In genomic region chr2:131055169-131056065, GRCh38 we compare ENCODE assay signal across 11 cellular contexts. TPM values are rescaled to one million over a fixed set of nuclear protein-coding genes. Genes with fewer than 3 reads are reported as not detected.
DNase-seq lines count a peak whose midpoint lies in the region; ATAC-seq, FAIRE-seq and TF ChIP-seq lines count a peak whose summit lies in the region.
"Had no signal": no experiment of that assay in that cellular context is flagged by ENCODE, and none has a peak within 500 bp of the region (broad histone marks: within the 10 kb centered on the region; RNA-seq: fewer than 3 reads in every experiment).

No MANE protein-coding gene starts in this region.

- H3K4me1 ChIP-seq in GM23248 (ENCODE audit: insufficient read depth) (peaks cover 24% of the 10 kb centered on the region), K562 (replicated peaks in 1 of 2; ENCODE audit: control insufficient read depth in 2 of 2, insufficient read depth in 2 of 2, low read length in 2 of 2) (no peaks in the 10 kb centered on the region; a peak in 1 of 5 replicates)

- TF ChIP-seq CTCF in K562 (IDR thresholded peaks at IDR 0.05 in 2 of 3, conservative IDR thresholded peaks at IDR 0.05 in 1 of 3; ENCODE audit: insufficient read depth in 2 of 3, low read depth in 1 of 3, low read length in 3 of 3) (no peak), GM13976 (IDR thresholded peaks at IDR 0.05; ENCODE audit: borderline replicate concordance, control extremely low read depth, extremely low read depth, insufficient read depth, missing control alignments) (no peak)

- intact Hi-C loops in K562 (cut with micrococcal nuclease), result no loop called here

- no peaks in the 10 kb centered on the region for H3K9me1 ChIP-seq in K562 (ENCODE audit: control insufficient read depth, insufficient read depth, low read length)

- H3K27ac ChIP-seq in GM23248, result peak overlapping the region; percentile 68
- H3K27ac ChIP-seq in K562 (ENCODE audit: extremely low read depth, low read depth, low read length), result no peak overlapping the region
- H3K27ac ChIP-seq: KMS-11 had no signal

- H3K27ac Mint-ChIP-seq in stimulated activated memory B cell treated with anti-CD40 and anti-IgM and Interleukin-4, amounts not matched to agents 10 μg/mL and 1 μg/mL and 100 μg/mL, for 72 hours, result peak overlapping the region; percentile 25

- no peak for TF ChIP-seq RAD21 in K562 (CRISPR knock-in tag; conservative IDR thresholded peaks at IDR 0.05 in 1 of 2, IDR thresholded peaks at IDR 0.05 in 1 of 2)

- H4K20me1 ChIP-seq in GM23248 (ENCODE audit: insufficient read depth), result 0 out of 2 replicates have a peak, but pooled peaks cover 2% of the 10 kb centered on the region
- H4K20me1 ChIP-seq in K562 (replicated peaks; ENCODE audit: control insufficient read depth, insufficient read depth, low read length), result peaks cover 20% of the 10 kb centered on the region; the same call in 1 of the 2 replicates

- no peak for FAIRE-seq in K562 (lab: Jason Lieb, UNC)

- H2AFZ ChIP-seq in GM23248 (no peak overlapping the region), K562 (ENCODE audit: low read depth, low read length) (no peak overlapping the region)

- no peak overlapping the region for H3K4me3 Mint-ChIP-seq in stimulated activated memory B cell treated with anti-CD40 and anti-IgM and Interleukin-4, amounts not matched to agents 10 μg/mL and 1 μg/mL and 100 μg/mL, for 72 hours

- H3K4me2 ChIP-seq in GM23248 (ENCODE audit: unreplicated experiment) (peak overlapping the region; percentile 49), K562 (ENCODE audit: insufficient read depth, low read length) (no peak overlapping the region)
- H3K4me2 ChIP-seq: KMS-11 had no signal

- H3K36me3 ChIP-seq in GM23248 (ENCODE audit: low read depth), result peaks cover 40% of the 10 kb centered on the region; the same call in 1 of the 2 replicates
- H3K36me3 ChIP-seq in K562 (ENCODE audit: control insufficient read depth, insufficient read depth, low read length), result peaks cover 90% of the 10 kb centered on the region

- WGBS in GM23248 (ENCODE audit: low coverage in 1 of 2, low lambda C conversion rate in 2 of 2, missing lambda C conversion rate in 2 of 2), 2 experiments, result 88 to 93% methylated on average over 26 of the region's 26 CpGs
- WGBS in K562 (ENCODE audit: insufficient coverage, low coverage, missing lambda C conversion rate), result 94% methylated on average over 24 of the region's 26 CpGs

- no peaks in the 10 kb centered on the region for H3K9me2 ChIP-seq in GM23248 (ENCODE audit: insufficient read depth)

- TF ChIP-seq POLR2A in K562 (conservative IDR thresholded peaks at IDR 0.05), result no peak

- H3K9me3 Mint-ChIP-seq in stimulated activated memory B cell treated with anti-CD40 and anti-IgM and Interleukin-4, amounts not matched to agents 10 μg/mL and 1 μg/mL and 100 μg/mL, for 72 hours, result no peaks in the 10 kb centered on the region

- BruUV-seq in K562 (replicated peaks; lab: Mats Ljungman, UMichigan), result no TSS peak

- H3K36me3 Mint-ChIP-seq in stimulated activated memory B cell treated with anti-CD40 and anti-IgM and Interleukin-4, amounts not matched to agents 10 μg/mL and 1 μg/mL and 100 μg/mL, for 72 hours, result peaks cover 76% of the 10 kb centered on the region

- no peaks in the 10 kb centered on the region for H3K4me1 Mint-ChIP-seq in stimulated activated memory B cell treated with anti-CD40 and anti-IgM and Interleukin-4, amounts not matched to agents 10 μg/mL and 1 μg/mL and 100 μg/mL, for 72 hours

- peaks cover 98% of the 10 kb centered on the region for H3K79me2 ChIP-seq in GM23248 (ENCODE audit: insufficient read depth)
- H3K79me2 ChIP-seq in K562 (ENCODE audit: control insufficient read depth, insufficient read depth, low read length), result peaks cover 46% of the 10 kb centered on the region

- H3K27me3 ChIP-seq in GM23248 (replicated peaks; ENCODE audit: insufficient read depth) (no peaks in the 10 kb centered on the region), K562 (ENCODE audit: control insufficient read depth in 2 of 2, insufficient read depth in 2 of 2, low read length in 2 of 2) (no peaks in the 10 kb centered on the region)

- no peak for TF ChIP-seq EP300 in K562 (IDR thresholded peaks at IDR 0.05; ENCODE audit: low read length)

- in situ Hi-C loops in GM23248 (cut with MboI) (no loop called here), K562 (cut with MboI) (no loop called here), GM13976 (cut with MboI; ENCODE audit: low sequenced_read_pairs, unreplicated experiment) (no loop called here)

- CTCF ChIA-PET in K562 (lab: Yijun Ruan, JAX; ENCODE audit: low intra/inter-chr PET ratio), result no interaction called here

- ATAC-seq in K562, result no peak
- ATAC-seq in stimulated activated memory B cell treated with anti-CD40 and anti-IgM and Interleukin-4, amounts not matched to agents 10 μg/mL and 1 μg/mL and 100 μg/mL, for 72 hours, result no peak
- ATAC-seq in HG03342 (IDR thresholded peaks at IDR 0.05; ENCODE audit: unreplicated experiment), result no peak
- no peak for ATAC-seq in HG03469 (IDR thresholded peaks at IDR 0.05; ENCODE audit: unreplicated experiment)
- no peak for ATAC-seq in HG03571 (IDR thresholded peaks at IDR 0.05; ENCODE audit: unreplicated experiment)

- DNase-seq in GM23248, result peak; percentile 71
- DNase-seq in K562 (ENCODE audit: extremely low read depth in 1 of 4, low spot score in 3 of 4), result no peak
- peak; percentile 49 for DNase-seq in hepatic stellate cell (ENCODE audit: low spot score)
- no peak for DNase-seq in GM13976 (ENCODE audit: low spot score)
- DNase-seq: mesendoderm, T-helper 2 cell had no signal

- no peaks in the 10 kb centered on the region for H3K27me3 Mint-ChIP-seq in stimulated activated memory B cell treated with anti-CD40 and anti-IgM and Interleukin-4, amounts not matched to agents 10 μg/mL and 1 μg/mL and 100 μg/mL, for 72 hours

- POLR2A ChIA-PET in K562 (lab: Yijun Ruan, JAX), result interaction anchor here (1.0 kb wide), 1 partner anchor 13 kb away, joined by 4 read pairs; no protein-coding TSS in a partner anchor

- H3K9me3 ChIP-seq in GM23248 (ENCODE audit: low read depth) (no peaks in the 10 kb centered on the region), K562 (replicated peaks; ENCODE audit: control insufficient read depth, insufficient read depth, low read depth, low read length) (no peaks in the 10 kb centered on the region)

- H3K9ac ChIP-seq in GM23248 (peak overlapping the region; percentile 52), K562 (ENCODE audit: insufficient read depth in 1 of 2, low read depth in 2 of 2, low read length in 2 of 2) (peak overlapping the region in 1 of 2 experiments; percentile 4; a peak in 1 of 4 replicates)
- H3K9ac ChIP-seq: KMS-11 had no signal

- H3F3A ChIP-seq in GM23248 (ENCODE audit: insufficient read depth), result peaks cover 20% of the 10 kb centered on the region; the same call in 1 of the 2 replicates

- peak overlapping the region; percentile 40; the same call in 1 of the 2 replicates for H3K4me3 ChIP-seq in GM23248
- no peak overlapping the region for H3K4me3 ChIP-seq in K562

TF ChIP-seq in K562, 482 proteins besides CTCF, POLR2A, EP300 and RAD21:
- TF ChIP-seq POLR2G (IDR thresholded peaks at IDR 0.05; ENCODE audit: low read depth, low read length), result 0 out of 2 replicates have a peak, but pooled peaks have one; percentile 26
- no peak for TF ChIP-seq RBM15 (IDR thresholded peaks at IDR 0.05; ENCODE audit: insufficient read depth, low read length)
TF ChIP-seq in K562: peak in this region for 1.

RNA-seq across cellular contexts. Expression of gene FAM168B, which starts 37.8 kb away (rescaled TPM):
- total RNA-seq in GM23248 (2014; rRNA removed; shearing (Covaris generic)), result 118 and 125 TPM in 2 replicates
- 47.2 and 47.6 TPM in 2 replicates for polyA plus RNA-seq in GM23248 (2016; fragmentation: Nextera tagmentation; extraction: Ambion mirVana)
- total RNA-seq in K562 (2011; cell fraction: chromatin; rRNA removed; ENCODE audit: low replicate concordance), result 23.5 and 25.5 TPM in 2 replicates
- 19.7 and 21.8 TPM in 2 replicates for total RNA-seq in K562 (2011; cell fraction: nucleolus; rRNA removed)
- total RNA-seq in K562 (2011; cell fraction: nucleoplasm; rRNA removed), result 26.0 and 35.7 TPM in 2 replicates
- total RNA-seq in K562 (2014; rRNA removed), result 46.1 and 60.8 TPM in 2 replicates
- total RNA-seq in K562 (2014; rRNA removed; fragmentation: Illumina TruSeq; extraction: Trizol), result 32.1 and 33.9 TPM in 2 replicates
- total RNA-seq in K562 (2015; rRNA removed; fragmentation: Illumina TruSeq; extraction: Trizol), result 39.0 and 40.1 TPM in 2 replicates
- total RNA-seq in K562 (2021), result 67.4 and 76.0 TPM in 2 replicates
- 51.6 and 56.9 TPM in 2 replicates for polyA plus RNA-seq in K562 (2011; rRNA removed)
- 89.9 and 202 TPM in 2 replicates for polyA plus RNA-seq in K562 (2011; cell fraction: cytosol; rRNA removed)
- polyA plus RNA-seq in K562 (2011; cell fraction: nucleus; rRNA removed), result 47.2 and 74.0 TPM in 2 replicates
- 53.3 and 56.9 TPM in 2 replicates for polyA plus RNA-seq in K562 (2012)
- polyA plus RNA-seq in K562 (2014; fragmentation: Illumina TruSeq; extraction: Trizol), result 47.8 and 56.3 TPM in 2 replicates
- 1 to 10 TPM; 3.3 to 5.4 TPM for polyA plus RNA-seq in K562 (2014; fragmentation: Nextera tagmentation; extraction: Ambion mirVana)
- 59.4 and 64.2 TPM in 2 replicates for polyA plus RNA-seq in K562 (2014; rRNA removed)
- 25.2 and 36.1 TPM in 2 replicates for polyA minus RNA-seq in K562 (2011; rRNA and poly(A)+ RNA removed)
- 38.3 and 40.4 TPM in 2 replicates for polyA minus RNA-seq in K562 (2011; cell fraction: cytosol; rRNA and poly(A)+ RNA removed)
- polyA minus RNA-seq in K562 (2011; cell fraction: nucleus; rRNA and poly(A)+ RNA removed), result 12.5 and 15.2 TPM in 2 replicates

RNA-seq across cellular contexts. Expression of gene PLEKHB2, which starts 49.7 kb away (rescaled TPM):
- total RNA-seq in GM23248 (2014; rRNA removed; shearing (Covaris generic)), result 75.8 and 94.7 TPM in 2 replicates
- polyA plus RNA-seq in GM23248 (2016; fragmentation: Nextera tagmentation; extraction: Ambion mirVana) (70.7 and 71.7 TPM in 2 replicates), K562 (2011; rRNA removed) (53.8 and 71.5 TPM in 2 replicates), K562 (2014; fragmentation: Illumina TruSeq; extraction: Trizol) (55.4 and 56.2 TPM in 2 replicates), K562 (2014; fragmentation: Nextera tagmentation; extraction: Ambion mirVana) (10 to 100 TPM; 41.3 to 42.6 TPM), K562 (2014; rRNA removed) (50.2 and 53.0 TPM in 2 replicates)
- 57.5 and 90.0 TPM in 2 replicates for total RNA-seq in K562 (2011; cell fraction: chromatin; rRNA removed; ENCODE audit: low replicate concordance)
- total RNA-seq in K562 (2011; cell fraction: nucleolus; rRNA removed), result 40.9 and 42.5 TPM in 2 replicates
- 74.6 and 88.2 TPM in 2 replicates for total RNA-seq in K562 (2011; cell fraction: nucleoplasm; rRNA removed)
- total RNA-seq in K562 (2014; rRNA removed) (48.6 and 65.2 TPM in 2 replicates), K562 (2014; rRNA removed; fragmentation: Illumina TruSeq; extraction: Trizol) (44.1 and 46.7 TPM in 2 replicates), K562 (2015; rRNA removed; fragmentation: Illumina TruSeq; extraction: Trizol) (43.7 and 47.3 TPM in 2 replicates), K562 (2021) (56.5 TPM in 2 replicates)
- polyA plus RNA-seq in K562 (2011; cell fraction: cytosol; rRNA removed), result 57.4 and 73.3 TPM in 2 replicates
- polyA plus RNA-seq in K562 (2011; cell fraction: nucleus; rRNA removed), result 29.5 and 30.0 TPM in 2 replicates
- 53.7 and 58.0 TPM in 2 replicates for polyA plus RNA-seq in K562 (2012)
- 80.6 and 119 TPM in 2 replicates for polyA minus RNA-seq in K562 (2011; rRNA and poly(A)+ RNA removed)
- polyA minus RNA-seq in K562 (2011; cell fraction: cytosol; rRNA and poly(A)+ RNA removed), result 54.8 and 64.5 TPM in 2 replicates
- 20.1 and 30.9 TPM in 2 replicates for polyA minus RNA-seq in K562 (2011; cell fraction: nucleus; rRNA and poly(A)+ RNA removed)

Comparison
In these comparisons a context has a peak if more than half of its experiments do, and no peak if none do; other contexts are left out.
1. DNase-seq: peak in GM23248 (single experiment) and hepatic stellate cell (single experiment); none in K562 (0 of 4) and GM13976 (single experiment).